Comparison of ENCODE assay signal across 8 cellular contexts in the genomic region with DNA sequence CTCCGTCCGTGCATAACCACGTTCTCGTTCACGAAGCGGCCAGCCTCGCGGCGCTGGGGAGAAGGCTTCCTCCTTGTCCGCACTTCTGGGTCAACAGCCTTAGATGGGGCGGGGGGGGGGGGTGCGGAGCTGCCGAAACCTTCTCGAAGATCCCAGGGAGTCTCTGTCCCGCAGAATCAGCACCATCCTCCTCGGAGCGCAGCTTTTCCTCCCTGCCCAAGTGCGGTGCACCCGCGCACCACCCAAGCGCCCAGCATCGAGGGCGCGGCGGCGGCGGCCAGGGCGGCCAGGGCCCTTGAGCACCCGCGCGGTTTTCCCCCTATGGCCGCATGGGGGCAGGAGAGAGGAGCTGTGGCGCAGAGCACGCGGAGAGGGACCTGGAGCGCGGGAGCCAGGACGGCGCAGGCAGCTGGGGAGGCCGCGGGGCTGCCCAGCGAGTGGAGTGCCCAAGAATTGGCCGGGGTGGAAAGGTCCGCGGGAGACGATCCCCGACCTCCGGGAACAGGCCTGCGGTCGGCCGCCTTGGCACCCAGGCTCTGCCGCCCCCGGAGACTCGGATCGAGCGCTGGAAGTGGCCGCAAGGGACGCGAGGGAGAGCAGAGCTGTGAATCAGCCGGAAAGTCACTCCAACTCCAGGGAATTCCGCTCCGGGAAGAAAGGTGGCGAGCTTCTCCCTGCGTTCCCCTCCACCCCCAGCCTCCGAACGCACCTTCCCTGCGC.
DNase-seq lines count a peak whose midpoint lies in the region; ATAC-seq and TF ChIP-seq lines count a peak whose summit lies in the region.

No MANE protein-coding gene starts in this region.

- peak overlapping the region; percentile 26 to 41 for H3K4me3 ChIP-seq in cardiac fibroblast (replicated peaks in 1 of 2; ENCODE audit: low read depth in 2 of 2, low read length in 2 of 2)

- peak overlapping the region; percentile 74; the same call in 1 of the 2 replicates for H3K27ac ChIP-seq in VCaP

- TF ChIP-seq CTCF in VCaP (conservative IDR thresholded peaks at IDR 0.05), result peak; percentile 85
- TF ChIP-seq CTCF in cardiac fibroblast (IDR thresholded peaks at IDR 0.05; ENCODE audit: low read depth, low read length), result peak; percentile 59

- DNase-seq in D341Med (ENCODE audit: low spot score) (peak; percentile 95), NCI-H146 (lab: John Stamatoyannopoulos, UW) (peak; percentile 88), cardiac fibroblast (ENCODE audit: low read depth in 2 of 2) (peak; percentile 72 to 80), islet precursor cell (peak; percentile 90), MV-4-11 (lab: John Stamatoyannopoulos, UW) (no peak)
- DNase-seq in stimulated activated CD4-positive, alpha-beta T cell treated with anti-CD3 and anti-CD28 coated beads, Interleukin-12 subunit alpha, Interleukin-12 subunit beta, amount 100 ng/mL, for 24 hours (ENCODE audit: low read depth in 2 of 2), result peak; percentile 30 to 59

- ATAC-seq in GM21723 (IDR thresholded peaks at IDR 0.05; ENCODE audit: unreplicated experiment), result peak; percentile 86
